Comparison of ENCODE assay signal across 28 cellular contexts in the genomic region with DNA sequence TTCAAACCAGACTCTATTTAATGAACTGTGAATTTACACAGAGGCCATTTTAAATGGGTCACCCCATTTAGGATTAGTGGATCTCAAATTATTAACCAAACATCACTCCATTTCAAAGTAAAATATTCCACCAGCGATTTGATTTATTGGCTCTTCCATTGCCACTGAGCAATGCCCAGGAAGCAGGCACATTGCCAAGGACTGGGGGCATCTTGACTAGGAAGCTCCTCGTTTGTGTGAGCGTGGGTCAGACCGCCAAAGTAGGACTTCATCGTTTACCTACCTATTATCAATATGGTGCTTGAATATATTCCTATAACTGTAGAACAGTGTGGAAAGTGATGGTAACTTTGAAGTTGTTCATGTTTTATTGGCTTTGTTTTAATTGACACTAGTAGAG. TPM values are rescaled to one million over a fixed set of nuclear protein-coding genes. Genes with fewer than 3 reads are reported as not detected.
DNase-seq lines count a peak whose midpoint lies in the region; ATAC-seq and TF ChIP-seq lines count a peak whose summit lies in the region.
"Had no signal": no experiment of that assay in that cellular context is flagged by ENCODE, and none has a peak within 500 bp of the region (broad histone marks: within the 10 kb centered on the region; RNA-seq: fewer than 3 reads in every experiment).

No MANE protein-coding gene starts in this region.

- H3K79me2 ChIP-seq in GM23338 (replicated peaks; ENCODE audit: insufficient read depth): peaks cover 14% of the 10 kb centered on the region; the same call in 1 of the 2 replicates

- H3K27me3 ChIP-seq in GM23338 (ENCODE audit: insufficient read depth): no peaks in the 10 kb centered on the region
- no peaks in the 10 kb centered on the region for H3K27me3 ChIP-seq in CD4-positive, alpha-beta memory T cell (ENCODE audit: insufficient read depth, low read length)
- H3K27me3 ChIP-seq: MG63 had no signal

- TF ChIP-seq CTCF in GM23338 (conservative IDR thresholded peaks at IDR 0.05; ENCODE audit: low read depth in 2 of 2): no peak
- TF ChIP-seq CTCF in chondrocyte (IDR thresholded peaks at IDR 0.05): no peak

- H3K4me3 Mint-ChIP-seq in GM23338: no peak overlapping the region
- no peak overlapping the region for H3K4me3 Mint-ChIP-seq in chondrocyte (ENCODE audit: unreplicated experiment)
- H3K4me3 Mint-ChIP-seq in CD4-positive, alpha-beta memory T cell: no peak overlapping the region
- H3K4me3 Mint-ChIP-seq: CD8-positive, alpha-beta T cell; T-cell had no signal

- POLR2A ChIA-PET in CD4-positive, alpha-beta memory T cell (lab: Charles Lee; ENCODE audit: partially characterized antibody): no interaction called here

- H3K9me3 ChIP-seq in CD4-positive, alpha-beta memory T cell (ENCODE audit: control insufficient read depth in 1 of 2, low read length in 2 of 2): no peaks in the 10 kb centered on the region
- H3K9me3 ChIP-seq: Caco-2, MG63 had no signal

- H3K36me3 ChIP-seq in GM23338 (ENCODE audit: insufficient read depth): peaks cover 16% of the 10 kb centered on the region
- peaks cover 59% of the 10 kb centered on the region for H3K36me3 ChIP-seq in CD4-positive, alpha-beta memory T cell (ENCODE audit: insufficient read depth, low read length)

- no peaks in the 10 kb centered on the region for H3K9me2 ChIP-seq in GM23338 (ENCODE audit: insufficient read depth)

- no peaks in the 10 kb centered on the region for H4K20me1 ChIP-seq in GM23338 (replicated peaks; ENCODE audit: insufficient read depth)

- no peaks in the 10 kb centered on the region for H3K27me3 Mint-ChIP-seq in GM23338 (ENCODE audit: insufficient read depth, low read depth, poor library complexity)
- no peaks in the 10 kb centered on the region for H3K27me3 Mint-ChIP-seq in chondrocyte (ENCODE audit: low read depth)
- no peaks in the 10 kb centered on the region for H3K27me3 Mint-ChIP-seq in CD4-positive, alpha-beta memory T cell
- H3K27me3 Mint-ChIP-seq: T-cell had no signal

- no peaks in the 10 kb centered on the region; the same call in 1 of the 2 replicates for H3F3A ChIP-seq in GM23338 (replicated peaks; ENCODE audit: low read depth)

- H3K9me3 Mint-ChIP-seq in GM23338 (no peaks in the 10 kb centered on the region), chondrocyte (ENCODE audit: low read depth) (no peaks in the 10 kb centered on the region)
- H3K9me3 Mint-ChIP-seq in CD4-positive, alpha-beta memory T cell: no peaks in the 10 kb centered on the region
- H3K9me3 Mint-ChIP-seq: CD8-positive, alpha-beta T cell; T-cell had no signal

- DNase-seq in Caki2 (ENCODE audit: low read depth) (peak; percentile 30), GM23338 (ENCODE audit: low spot score) (no peak), NCI-H748 treated with DMSO at 0.1 percent for 48 hours (lab: John Stamatoyannopoulos, UW) (peak; percentile 26), kidney tubule cell (ENCODE audit: low spot score) (peak; percentile 44), chondrocyte (ENCODE audit: low spot score) (no peak)
- DNase-seq in CD4-positive, alpha-beta memory T cell: no peak
- DNase-seq: C1 segment of cervical spinal cord; Caco-2; CD8-positive, alpha-beta T cell; DMS 273 treated with DMSO at 0.1 percent for 48 hours; DMS79; EL; GDM1; IMR-90; KG1; MG63; NCI-H1436 treated with DMSO at 0.1 percent for 48 hours; NCI-H187 treated with DMSO at 0.1 percent for 48 hours; NCI-H526 treated with DMSO at 0.1 percent for 48 hours; NK-92 treated with Interleukin-12 subunit alpha and Interleukin-12 subunit beta, amount 100 ng/mL, for 24 hours; PC-9; RPMI8226; SHP77; T-cell had no signal

- H3K27ac ChIP-seq in GM23338 (ENCODE audit: low read depth): no peak overlapping the region
- no peak overlapping the region for H3K27ac ChIP-seq in CD4-positive, alpha-beta memory T cell (ENCODE audit: low read depth, low read length)
- H3K27ac ChIP-seq: HL-60, PC-9 had no signal

- H3K27ac Mint-ChIP-seq in GM23338 (peak overlapping the region; percentile 64; the same call in 1 of the 2 replicates), chondrocyte (ENCODE audit: unreplicated experiment) (no peak overlapping the region)
- H3K27ac Mint-ChIP-seq in CD4-positive, alpha-beta memory T cell: peak overlapping the region in 1 of 7 donors; percentile 37
- H3K27ac Mint-ChIP-seq: CD8-positive, alpha-beta T cell had no signal

- no peak overlapping the region for H2AFZ ChIP-seq in GM23338
- H2AFZ ChIP-seq: PC-9 had no signal

- H3K4me1 Mint-ChIP-seq in GM23338 (peaks cover 48% of the 10 kb centered on the region), chondrocyte (ENCODE audit: low read depth) (no peaks in the 10 kb centered on the region)
- H3K4me1 Mint-ChIP-seq in CD4-positive, alpha-beta memory T cell: peaks cover 0 to 2% (median 0%) of the 10 kb centered on the region in 4 donors

- no peak for ATAC-seq in GM23338
- ATAC-seq in GM21529 (IDR thresholded peaks at IDR 0.05; ENCODE audit: unreplicated experiment): no peak
- ATAC-seq: CD8-positive, alpha-beta T cell; GM12878; HCT116; T-cell had no signal

- CTCF ChIA-PET in CD4-positive, alpha-beta memory T cell (lab: Charles Lee; ENCODE audit: partially characterized antibody): interaction anchor here (1.3 to 1.4 kb wide), 2 partner anchors 27 to 29 kb away, joined by 3 to 4 read pairs; no protein-coding TSS in a partner anchor

- intact Hi-C loops in CD4-positive, alpha-beta memory T cell (cut with micrococcal nuclease): no loop called here

- peaks cover 80% of the 10 kb centered on the region for H3K36me3 Mint-ChIP-seq in GM23338 (ENCODE audit: low read depth)
- peaks cover 30% of the 10 kb centered on the region for H3K36me3 Mint-ChIP-seq in chondrocyte (ENCODE audit: low read depth)
- peaks cover 43 to 71% of the 10 kb centered on the region in 2 donors for H3K36me3 Mint-ChIP-seq in CD4-positive, alpha-beta memory T cell

- in situ Hi-C loops in Caki2 (cut with HindIII; ENCODE audit: low pct_unique_long_range_greater_than_20kb, low sequenced_read_pairs): no loop called here

- no peak overlapping the region for H3K4me3 ChIP-seq in GM23338
- no peak overlapping the region for H3K4me3 ChIP-seq in CD4-positive, alpha-beta memory T cell (ENCODE audit: low read length in 2 of 2)
- H3K4me3 ChIP-seq: GM12878, MG63, PC-9 had no signal

- peaks cover 7% of the 10 kb centered on the region; the same call in 1 of the 2 replicates for H3K4me1 ChIP-seq in GM23338 (ENCODE audit: insufficient read depth)
- no peaks in the 10 kb centered on the region for H3K4me1 ChIP-seq in CD4-positive, alpha-beta memory T cell (ENCODE audit: insufficient read depth, low read length)
- H3K4me1 ChIP-seq: Caco-2 had no signal

- 0 out of 2 replicates have a peak overlapping the region, but pooled peaks have one; percentile 13 for H3K4me2 ChIP-seq in GM23338
- H3K4me2 ChIP-seq: PC-9 had no signal

TF ChIP-seq in GM23338, 12 proteins besides CTCF, POLR2A, EP300 and RAD21 (continues in another document):
- TF ChIP-seq NANOG (IDR thresholded peaks at IDR 0.05; ENCODE audit: borderline replicate concordance) (no peak), EZH2 (IDR thresholded peaks at IDR 0.05; ENCODE audit: low read depth, unreplicated experiment) (no peak), ZNF331 (CRISPR knock-in tag; IDR thresholded peaks at IDR 0.05; ENCODE audit: low read depth) (no peak), POLR2AphosphoS5 (IDR thresholded peaks at IDR 0.05; ENCODE audit: low read depth) (no peak), CREB1 (CRISPR knock-in tag; IDR thresholded peaks at IDR 0.05; ENCODE audit: low read depth) (no peak), STAT1 (IDR thresholded peaks at IDR 0.05; ENCODE audit: unreplicated experiment) (no peak), ZNF114 (CRISPR knock-in tag; IDR thresholded peaks at IDR 0.05) (no peak)
- TF ChIP-seq, protein P1, sequence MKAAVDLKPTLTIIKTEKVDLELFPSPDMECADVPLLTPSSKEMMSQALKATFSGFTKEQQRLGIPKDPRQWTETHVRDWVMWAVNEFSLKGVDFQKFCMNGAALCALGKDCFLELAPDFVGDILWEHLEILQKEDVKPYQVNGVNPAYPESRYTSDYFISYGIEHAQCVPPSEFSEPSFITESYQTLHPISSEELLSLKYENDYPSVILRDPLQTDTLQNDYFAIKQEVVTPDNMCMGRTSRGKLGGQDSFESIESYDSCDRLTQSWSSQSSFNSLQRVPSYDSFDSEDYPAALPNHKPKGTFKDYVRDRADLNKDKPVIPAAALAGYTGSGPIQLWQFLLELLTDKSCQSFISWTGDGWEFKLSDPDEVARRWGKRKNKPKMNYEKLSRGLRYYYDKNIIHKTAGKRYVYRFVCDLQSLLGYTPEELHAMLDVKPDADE (IDR thresholded peaks at IDR 0.05): no peak

RNA-seq across cellular contexts. Expression of gene NPEPL1, which starts 15.4 kb away (rescaled TPM):
- 56.9 and 71.6 TPM in 2 replicates for total RNA-seq in Caki2 (2014; rRNA removed; shearing (Covaris generic); ENCODE audit: low replicate concordance)
- 24.1 and 30.0 TPM in 2 replicates for total RNA-seq in GM23338 (2014; rRNA removed; shearing (Covaris generic))
- polyA plus RNA-seq in GM23338 (2016; fragmentation: Nextera tagmentation; extraction: Ambion mirVana): 17.8 and 23.5 TPM in 2 replicates
- total RNA-seq in chondrocyte: 10.2 to 32.8 TPM (median 31.3 TPM) in 3 replicates
- total RNA-seq in CD4-positive, alpha-beta memory T cell: 10 to 100 TPM; 44.2 to 44.8 TPM
- polyA plus RNA-seq in CD4-positive, alpha-beta memory T cell: 10 to 100 TPM in 1 of 2 donors, 1 to 10 TPM in 1; 8.9 to 11.9 TPM

RNA-seq across cellular contexts. Expression of gene STX16, which starts 26.1 kb away (rescaled TPM):
- total RNA-seq in Caki2 (2014; rRNA removed; shearing (Covaris generic); ENCODE audit: low replicate concordance): 31.2 and 43.7 TPM in 2 replicates
- total RNA-seq in GM23338 (2014; rRNA removed; shearing (Covaris generic)): 66.5 and 70.5 TPM in 2 replicates
- polyA plus RNA-seq in GM23338 (2016; fragmentation: Nextera tagmentation; extraction: Ambion mirVana): 27.7 and 31.2 TPM in 2 replicates
- 44.5 to 58.1 TPM (median 50.4 TPM) in 3 replicates for total RNA-seq in chondrocyte
- 100 to 1,000 TPM; 158 to 167 TPM for total RNA-seq in CD4-positive, alpha-beta memory T cell
- 10 to 100 TPM; 16.5 to 24.5 TPM for polyA plus RNA-seq in CD4-positive, alpha-beta memory T cell

Comparison
In these comparisons a context has a peak if more than half of its experiments do, and no peak if none do; other contexts are left out.
1. DNase-seq: peak in Caki2 (single experiment), NCI-H748 treated with DMSO at 0.1 percent for 48 hours (single experiment) and kidney tubule cell (single experiment); none in GM23338 (single experiment), chondrocyte (single experiment) and CD4-positive, alpha-beta memory T cell (0 of 5).